28 cellular contexts compared by ENCODE assay signal in the genomic region with DNA sequence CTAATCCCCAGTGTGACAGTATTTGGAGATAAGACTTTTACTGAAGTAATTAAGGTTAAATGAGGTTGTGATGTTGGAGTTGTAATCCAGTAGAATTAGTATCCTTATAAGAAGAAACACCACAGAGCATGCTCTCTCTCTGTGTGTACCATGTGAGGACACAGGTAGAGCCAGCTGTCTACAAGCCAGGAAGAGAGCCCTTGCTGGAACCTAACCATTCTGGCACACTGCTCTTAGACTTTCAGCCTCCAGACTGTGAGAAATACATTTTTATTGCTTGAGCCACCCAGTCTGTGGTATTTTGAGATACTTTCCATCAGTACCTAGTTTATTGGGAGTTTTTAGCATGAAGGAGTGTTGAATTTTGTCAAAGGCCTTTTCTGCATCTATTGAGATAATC.
"Had no signal": no experiment of that assay in that cellular context is flagged by ENCODE, and none has a peak within 500 bp of the region (broad histone marks: within the 10 kb centered on the region; RNA-seq: fewer than 3 reads in every experiment).

No MANE protein-coding gene starts in this region.

- H3K9me3 ChIP-seq: ascending aorta, body of pancreas, esophagus muscularis mucosa had no signal

- H3K36me3 ChIP-seq: ascending aorta had no signal

- H3K4me1 ChIP-seq: ascending aorta, body of pancreas, heart right ventricle had no signal

- H3K27ac ChIP-seq: ascending aorta, body of pancreas, esophagus muscularis mucosa, gastroesophageal sphincter, heart right ventricle had no signal

- FAIRE-seq: colon had no signal

- DNase-seq: activated CD4-positive, alpha-beta memory T cell treated with anti-CD3 and anti-CD28 coated beads, Interleukin-2, amount 10 ng/mL, durations not matched to agents 7 days and 5 days; activated CD4-positive, alpha-beta T cell treated with anti-CD3 and anti-CD28 coated beads for 36 hours; activated CD4-positive, alpha-beta T cell treated with anti-CD3 and anti-CD28 coated beads, Interleukin-2, amount 10 ng/mL, durations not matched to agents 7 days and 5 days; activated CD4-positive, alpha-beta T cell treated with anti-CD3 and anti-CD28 coated beads, Interleukin-2, amount 50 U/mL, for 4 hours; activated CD4-positive, CD25-positive, alpha-beta regulatory T cell; activated CD4-positive, CD25-positive, alpha-beta regulatory T cell treated with anti-CD3 and anti-CD28 coated beads, Interleukin-2, amount 50 U/mL, for 72 hours; activated CD8-positive, alpha-beta memory T cell treated with anti-CD3 and anti-CD28 coated beads, Interleukin-2, amount 50 U/mL, for 48 hours; activated gamma-delta T cell; activated naive CD4-positive, alpha-beta T cell; activated naive CD4-positive, alpha-beta T cell treated with anti-CD3 and anti-CD28 coated beads, Interleukin-2, amount 10 ng/mL, durations not matched to agents 7 days and 5 days; activated naive CD8-positive, alpha-beta T cell treated with anti-CD3 and anti-CD28 coated beads, Interleukin-2, amount 10 ng/mL, durations not matched to agents 7 days and 5 days; activated T-cell treated with anti-CD3 and anti-CD28 coated beads for 4 hours; activated T-cell treated with anti-CD3 and anti-CD28 coated beads, Interleukin-2, amount 50 U/mL, for 24 hours; activated T-cell treated with anti-CD3 and anti-CD28 coated beads, Interleukin-2, amount 50 U/mL, for 72 hours; body of pancreas; caudate nucleus; cortex of kidney; dermis blood vessel endothelial cell; effector CD4-positive, alpha-beta T cell; effector memory CD8-positive, alpha-beta T cell; erythroblast; foreskin melanocyte; heart right ventricle; T-helper 2 cell had no signal

- H3K4me3 ChIP-seq: ascending aorta, body of pancreas, esophagus muscularis mucosa, gastroesophageal sphincter, heart right ventricle had no signal

- H3K27me3 ChIP-seq: ascending aorta, body of pancreas, esophagus muscularis mucosa, gastroesophageal sphincter, heart right ventricle had no signal
